ENCODE assay signal across 8 cellular contexts in genomic region chr1:235415008-235415904, GRCh38. TPM values are rescaled to one million over a fixed set of nuclear protein-coding genes. Genes with fewer than 3 reads are reported as not detected.
DNase-seq lines count a peak whose midpoint lies in the region; ATAC-seq lines count a peak whose summit lies in the region.

No MANE protein-coding gene starts in this region.

- peaks cover 9% of the 10 kb centered on the region for H3K4me1 ChIP-seq in adipocyte (ENCODE audit: control insufficient read depth, insufficient read depth, low read length)

- H3K36me3 ChIP-seq in adipocyte (ENCODE audit: control insufficient read depth, insufficient read depth, low read length, severe bottlenecking), result peaks cover 12% of the 10 kb centered on the region

- H3K4me3 ChIP-seq in adipocyte (ENCODE audit: low read length), result no peak overlapping the region

- ATAC-seq in GM21423 (IDR thresholded peaks at IDR 0.05; ENCODE audit: unreplicated experiment) (peak; percentile 68), left cardiac atrium (peak; percentile 64 to 75)

- no peaks in the 10 kb centered on the region for H3K27me3 ChIP-seq in adipocyte (replicated peaks; ENCODE audit: control insufficient read depth, insufficient read depth, low read length)

- DNase-seq in COR-L47 (lab: John Stamatoyannopoulos, UW) (peak; percentile 67), MV-4-11 (lab: John Stamatoyannopoulos, UW) (peak; percentile 68), SW480 (ENCODE audit: low spot score) (peak; percentile 75), adipocyte (ENCODE audit: low read depth) (peak; percentile 80), left cardiac atrium (peak; percentile 58), retina (peak; percentile 33), cortex of kidney (lab: John Stamatoyannopoulos, UW) (no peak)

- no peaks in the 10 kb centered on the region for H3K9me3 ChIP-seq in adipocyte (ENCODE audit: control insufficient read depth, low read length)

- intact Hi-C loops in left cardiac atrium (cut with DNase I), result loop anchor here (5.0 kb wide), 2 partner anchors 88 to 163 kb away; partner anchors contain the start of genes ARID4B (in 1 of the 2) and GGPS1 (in 1 of the 2)

- H3K9ac ChIP-seq in adipocyte (ENCODE audit: low read length), result no peak overlapping the region

RNA-seq across cellular contexts. Expression of gene TBCE, which starts 48.0 kb away (rescaled TPM):
- 10 to 100 TPM; 10.8 to 13.6 TPM for total RNA-seq in left cardiac atrium
